Comparison of ENCODE assay signal across 1 cellular context in the genomic region with DNA sequence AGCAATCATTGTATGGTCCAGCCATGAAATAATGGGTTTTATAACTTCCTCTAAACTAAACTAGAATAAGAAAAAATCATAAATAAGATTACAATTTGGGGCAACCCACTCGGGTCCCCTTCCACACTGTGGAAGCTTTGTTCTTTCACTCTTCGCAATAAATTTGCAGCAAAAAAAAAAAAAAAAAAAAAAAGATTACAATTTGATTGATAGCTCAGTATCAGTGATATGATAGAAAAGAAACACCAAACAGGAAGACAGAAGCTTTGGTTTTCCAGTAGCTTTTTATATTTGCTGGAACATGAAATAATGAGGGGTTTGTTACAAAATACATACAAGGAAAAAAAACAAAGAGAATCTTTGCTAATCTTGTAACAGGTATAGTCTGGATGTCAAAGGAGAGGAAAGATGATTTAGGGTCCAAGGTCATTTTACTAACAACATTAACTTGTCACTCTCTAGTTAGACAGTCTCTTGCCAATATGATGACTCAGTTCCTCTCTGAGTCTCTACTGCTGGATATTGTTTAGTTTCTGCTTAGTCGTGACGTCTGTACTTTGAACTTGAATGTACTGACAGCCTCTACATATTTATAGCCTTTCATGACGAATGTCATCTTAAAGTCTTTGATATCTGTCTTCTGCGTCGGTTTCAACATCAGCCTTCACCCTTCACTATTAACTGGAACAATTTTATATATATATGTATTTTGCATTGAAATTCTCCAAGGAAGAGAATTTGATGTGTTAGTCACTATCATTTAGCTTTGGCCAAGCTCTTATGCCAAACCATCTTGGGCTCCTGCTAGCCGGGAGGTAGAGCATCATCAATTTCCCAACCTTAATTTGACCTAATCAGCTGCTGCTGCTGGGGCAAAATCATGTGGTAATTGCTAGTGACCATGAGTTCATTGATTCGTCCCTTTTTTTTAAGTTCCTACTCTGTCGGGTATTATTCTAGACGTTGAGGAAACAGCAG.
TF ChIP-seq lines count a peak whose summit lies in the region.

No MANE protein-coding gene starts in this region.

TF ChIP-seq in K562, 482 proteins besides CTCF, POLR2A, EP300 and RAD21 (continued from another document and continues in another):
- TF ChIP-seq CHD2 (IDR thresholded peaks at IDR 0.05; ENCODE audit: low read depth, low read length) (no peak), NFXL1 (CRISPR knock-in tag; IDR thresholded peaks at IDR 0.05) (no peak), MAFK (IDR thresholded peaks at IDR 0.05; ENCODE audit: low read length) (peak; percentile 71), ZNF3 (CRISPR knock-in tag; IDR thresholded peaks at IDR 0.05) (no peak), RBM39 (optimal IDR thresholded peaks at IDR 0.05; ENCODE audit: low read depth, low read length) (no peak), LCOR (CRISPR knock-in tag; IDR thresholded peaks at IDR 0.05) (no peak), ZEB2 (IDR thresholded peaks at IDR 0.05) (peak; percentile 58), CXXC5 (CRISPR knock-in tag; IDR thresholded peaks at IDR 0.05) (peak; percentile 27; the same call in 1 of the 2 replicates), KDM5B (IDR thresholded peaks at IDR 0.05; ENCODE audit: insufficient replicate concordance, low read depth, low read length) (no peak), FOXM1 (IDR thresholded peaks at IDR 0.05; ENCODE audit: low read depth) (no peak), FOXM1 (CRISPR knock-in tag; IDR thresholded peaks at IDR 0.05; ENCODE audit: low read depth) (no peak), SMC3 (conservative IDR thresholded peaks at IDR 0.05; ENCODE audit: insufficient read depth, low read depth, low read length) (no peak), SMARCA5 (IDR thresholded peaks at IDR 0.05) (no peak), CLOCK (CRISPR knock-in tag; IDR thresholded peaks at IDR 0.05; ENCODE audit: borderline replicate concordance) (no peak), MTF1 (CRISPR knock-in tag; IDR thresholded peaks at IDR 0.05; ENCODE audit: borderline replicate concordance) (no peak), STAT5A (IDR thresholded peaks at IDR 0.05; ENCODE audit: borderline replicate concordance, low read length) (no peak), PTRF (tag; IDR thresholded peaks at IDR 0.05) (no peak), MEF2A (IDR thresholded peaks at IDR 0.05; ENCODE audit: control insufficient read depth, low read depth, low read length) (no peak), ZNF347 (CRISPR knock-in tag; IDR thresholded peaks at IDR 0.05; ENCODE audit: low read depth) (no peak), HMG20B (CRISPR knock-in tag; IDR thresholded peaks at IDR 0.05) (no peak), ZBTB5 (IDR thresholded peaks at IDR 0.05) (no peak; the same call in 1 of the 2 replicates), RCOR1 (IDR thresholded peaks at IDR 0.05; ENCODE audit: borderline replicate concordance in 1 of 2, low read depth in 2 of 2, low read length in 2 of 2) (no peak; a peak in 1 of 4 replicates), CAMTA2 (CRISPR knock-in tag; conservative IDR thresholded peaks at IDR 0.05) (no peak), BRD4 (IDR thresholded peaks at IDR 0.05) (no peak), ZKSCAN1 (IDR thresholded peaks at IDR 0.05; ENCODE audit: low read depth, low read length) (no peak), MAZ (CRISPR knock-in tag; conservative IDR thresholded peaks at IDR 0.05 in 1 of 2, IDR thresholded peaks at IDR 0.05 in 1 of 2) (no peak), STAT6 (CRISPR knock-in tag; IDR thresholded peaks at IDR 0.05) (no peak), KLF13 (tag; IDR thresholded peaks at IDR 0.05; ENCODE audit: borderline replicate concordance, low read depth) (no peak), ZNF518B (CRISPR knock-in tag; IDR thresholded peaks at IDR 0.05) (no peak), RBM22 (IDR thresholded peaks at IDR 0.05; ENCODE audit: low read depth, low read length, poor library complexity, severe bottlenecking) (no peak), ZBTB26 (CRISPR knock-in tag; IDR thresholded peaks at IDR 0.05) (no peak), CBFA2T2 (conservative IDR thresholded peaks at IDR 0.05) (no peak), ZNF444 (CRISPR knock-in tag; IDR thresholded peaks at IDR 0.05) (no peak), BMI1 (IDR thresholded peaks at IDR 0.05; ENCODE audit: low read length) (no peak), NCOA4 (IDR thresholded peaks at IDR 0.05; ENCODE audit: partially characterized antibody) (no peak), HDGF (IDR thresholded peaks at IDR 0.05) (no peak)
- TF ChIP-seq, protein P1, sequence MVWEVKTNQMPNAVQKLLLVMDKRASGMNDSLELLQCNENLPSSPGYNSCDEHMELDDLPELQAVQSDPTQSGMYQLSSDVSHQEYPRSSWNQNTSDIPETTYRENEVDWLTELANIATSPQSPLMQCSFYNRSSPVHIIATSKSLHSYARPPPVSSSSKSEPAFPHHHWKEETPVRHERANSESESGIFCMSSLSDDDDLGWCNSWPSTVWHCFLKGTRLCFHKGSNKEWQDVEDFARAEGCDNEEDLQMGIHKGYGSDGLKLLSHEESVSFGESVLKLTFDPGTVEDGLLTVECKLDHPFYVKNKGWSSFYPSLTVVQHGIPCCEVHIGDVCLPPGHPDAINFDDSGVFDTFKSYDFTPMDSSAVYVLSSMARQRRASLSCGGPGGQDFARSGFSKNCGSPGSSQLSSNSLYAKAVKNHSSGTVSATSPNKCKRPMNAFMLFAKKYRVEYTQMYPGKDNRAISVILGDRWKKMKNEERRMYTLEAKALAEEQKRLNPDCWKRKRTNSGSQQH (CRISPR knock-in tag; IDR thresholded peaks at IDR 0.05), result no peak
- TF ChIP-seq, protein P2, sequence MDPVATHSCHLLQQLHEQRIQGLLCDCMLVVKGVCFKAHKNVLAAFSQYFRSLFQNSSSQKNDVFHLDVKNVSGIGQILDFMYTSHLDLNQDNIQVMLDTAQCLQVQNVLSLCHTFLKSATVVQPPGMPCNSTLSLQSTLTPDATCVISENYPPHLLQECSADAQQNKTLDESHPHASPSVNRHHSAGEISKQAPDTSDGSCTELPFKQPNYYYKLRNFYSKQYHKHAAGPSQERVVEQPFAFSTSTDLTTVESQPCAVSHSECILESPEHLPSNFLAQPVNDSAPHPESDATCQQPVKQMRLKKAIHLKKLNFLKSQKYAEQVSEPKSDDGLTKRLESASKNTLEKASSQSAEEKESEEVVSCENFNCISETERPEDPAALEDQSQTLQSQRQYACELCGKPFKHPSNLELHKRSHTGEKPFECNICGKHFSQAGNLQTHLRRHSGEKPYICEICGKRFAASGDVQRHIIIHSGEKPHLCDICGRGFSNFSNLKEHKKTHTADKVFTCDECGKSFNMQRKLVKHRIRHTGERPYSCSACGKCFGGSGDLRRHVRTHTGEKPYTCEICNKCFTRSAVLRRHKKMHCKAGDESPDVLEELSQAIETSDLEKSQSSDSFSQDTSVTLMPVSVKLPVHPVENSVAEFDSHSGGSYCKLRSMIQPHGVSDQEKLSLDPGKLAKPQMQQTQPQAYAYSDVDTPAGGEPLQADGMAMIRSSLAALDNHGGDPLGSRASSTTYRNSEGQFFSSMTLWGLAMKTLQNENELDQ (CRISPR knock-in tag; IDR thresholded peaks at IDR 0.05; ENCODE audit: borderline replicate concordance), result no peak
- TF ChIP-seq, protein P3, sequence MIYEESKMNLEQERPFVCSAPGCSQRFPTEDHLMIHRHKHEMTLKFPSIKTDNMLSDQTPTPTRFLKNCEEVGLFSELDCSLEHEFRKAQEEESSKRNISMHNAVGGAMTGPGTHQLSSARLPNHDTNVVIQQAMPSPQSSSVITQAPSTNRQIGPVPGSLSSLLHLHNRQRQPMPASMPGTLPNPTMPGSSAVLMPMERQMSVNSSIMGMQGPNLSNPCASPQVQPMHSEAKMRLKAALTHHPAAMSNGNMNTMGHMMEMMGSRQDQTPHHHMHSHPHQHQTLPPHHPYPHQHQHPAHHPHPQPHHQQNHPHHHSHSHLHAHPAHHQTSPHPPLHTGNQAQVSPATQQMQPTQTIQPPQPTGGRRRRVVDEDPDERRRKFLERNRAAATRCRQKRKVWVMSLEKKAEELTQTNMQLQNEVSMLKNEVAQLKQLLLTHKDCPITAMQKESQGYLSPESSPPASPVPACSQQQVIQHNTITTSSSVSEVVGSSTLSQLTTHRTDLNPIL (CRISPR knock-in tag; IDR thresholded peaks at IDR 0.05), result no peak
- TF ChIP-seq, protein P4, sequence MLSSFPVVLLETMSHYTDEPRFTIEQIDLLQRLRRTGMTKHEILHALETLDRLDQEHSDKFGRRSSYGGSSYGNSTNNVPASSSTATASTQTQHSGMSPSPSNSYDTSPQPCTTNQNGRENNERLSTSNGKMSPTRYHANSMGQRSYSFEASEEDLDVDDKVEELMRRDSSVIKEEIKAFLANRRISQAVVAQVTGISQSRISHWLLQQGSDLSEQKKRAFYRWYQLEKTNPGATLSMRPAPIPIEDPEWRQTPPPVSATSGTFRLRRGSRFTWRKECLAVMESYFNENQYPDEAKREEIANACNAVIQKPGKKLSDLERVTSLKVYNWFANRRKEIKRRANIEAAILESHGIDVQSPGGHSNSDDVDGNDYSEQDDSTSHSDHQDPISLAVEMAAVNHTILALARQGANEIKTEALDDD (IDR thresholded peaks at IDR 0.05), result peak; percentile 98
